ENCODE assay signal across 1 cellular context in genomic region chr3:176914764-176915163, GRCh38.
TF ChIP-seq lines count a peak whose summit lies in the region.

No MANE protein-coding gene starts in this region.

TF ChIP-seq in GM23338, 12 proteins besides CTCF, POLR2A, EP300 and RAD21:
- TF ChIP-seq JUNB (IDR thresholded peaks at IDR 0.05; ENCODE audit: unreplicated experiment) (no peak), EZH2 (IDR thresholded peaks at IDR 0.05; ENCODE audit: low read depth, unreplicated experiment) (no peak), ZNF462 (CRISPR knock-in tag; IDR thresholded peaks at IDR 0.05) (no peak), NANOG (IDR thresholded peaks at IDR 0.05; ENCODE audit: borderline replicate concordance) (no peak), EZH2phosphoT487 (IDR thresholded peaks at IDR 0.05; ENCODE audit: unreplicated experiment) (no peak), ZNF331 (CRISPR knock-in tag; IDR thresholded peaks at IDR 0.05; ENCODE audit: low read depth) (no peak), POLR2AphosphoS5 (IDR thresholded peaks at IDR 0.05; ENCODE audit: low read depth) (no peak), CREB1 (CRISPR knock-in tag; IDR thresholded peaks at IDR 0.05; ENCODE audit: low read depth) (no peak), ZNF114 (CRISPR knock-in tag; IDR thresholded peaks at IDR 0.05) (no peak), STAT1 (IDR thresholded peaks at IDR 0.05; ENCODE audit: unreplicated experiment) (no peak)
- TF ChIP-seq, protein P1, sequence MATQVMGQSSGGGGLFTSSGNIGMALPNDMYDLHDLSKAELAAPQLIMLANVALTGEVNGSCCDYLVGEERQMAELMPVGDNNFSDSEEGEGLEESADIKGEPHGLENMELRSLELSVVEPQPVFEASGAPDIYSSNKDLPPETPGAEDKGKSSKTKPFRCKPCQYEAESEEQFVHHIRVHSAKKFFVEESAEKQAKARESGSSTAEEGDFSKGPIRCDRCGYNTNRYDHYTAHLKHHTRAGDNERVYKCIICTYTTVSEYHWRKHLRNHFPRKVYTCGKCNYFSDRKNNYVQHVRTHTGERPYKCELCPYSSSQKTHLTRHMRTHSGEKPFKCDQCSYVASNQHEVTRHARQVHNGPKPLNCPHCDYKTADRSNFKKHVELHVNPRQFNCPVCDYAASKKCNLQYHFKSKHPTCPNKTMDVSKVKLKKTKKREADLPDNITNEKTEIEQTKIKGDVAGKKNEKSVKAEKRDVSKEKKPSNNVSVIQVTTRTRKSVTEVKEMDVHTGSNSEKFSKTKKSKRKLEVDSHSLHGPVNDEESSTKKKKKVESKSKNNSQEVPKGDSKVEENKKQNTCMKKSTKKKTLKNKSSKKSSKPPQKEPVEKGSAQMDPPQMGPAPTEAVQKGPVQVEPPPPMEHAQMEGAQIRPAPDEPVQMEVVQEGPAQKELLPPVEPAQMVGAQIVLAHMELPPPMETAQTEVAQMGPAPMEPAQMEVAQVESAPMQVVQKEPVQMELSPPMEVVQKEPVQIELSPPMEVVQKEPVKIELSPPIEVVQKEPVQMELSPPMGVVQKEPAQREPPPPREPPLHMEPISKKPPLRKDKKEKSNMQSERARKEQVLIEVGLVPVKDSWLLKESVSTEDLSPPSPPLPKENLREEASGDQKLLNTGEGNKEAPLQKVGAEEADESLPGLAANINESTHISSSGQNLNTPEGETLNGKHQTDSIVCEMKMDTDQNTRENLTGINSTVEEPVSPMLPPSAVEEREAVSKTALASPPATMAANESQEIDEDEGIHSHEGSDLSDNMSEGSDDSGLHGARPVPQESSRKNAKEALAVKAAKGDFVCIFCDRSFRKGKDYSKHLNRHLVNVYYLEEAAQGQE (IDR thresholded peaks at IDR 0.05; ENCODE audit: unreplicated experiment), result no peak
- TF ChIP-seq, protein P2, sequence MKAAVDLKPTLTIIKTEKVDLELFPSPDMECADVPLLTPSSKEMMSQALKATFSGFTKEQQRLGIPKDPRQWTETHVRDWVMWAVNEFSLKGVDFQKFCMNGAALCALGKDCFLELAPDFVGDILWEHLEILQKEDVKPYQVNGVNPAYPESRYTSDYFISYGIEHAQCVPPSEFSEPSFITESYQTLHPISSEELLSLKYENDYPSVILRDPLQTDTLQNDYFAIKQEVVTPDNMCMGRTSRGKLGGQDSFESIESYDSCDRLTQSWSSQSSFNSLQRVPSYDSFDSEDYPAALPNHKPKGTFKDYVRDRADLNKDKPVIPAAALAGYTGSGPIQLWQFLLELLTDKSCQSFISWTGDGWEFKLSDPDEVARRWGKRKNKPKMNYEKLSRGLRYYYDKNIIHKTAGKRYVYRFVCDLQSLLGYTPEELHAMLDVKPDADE (IDR thresholded peaks at IDR 0.05), result no peak
